26 cellular contexts compared by ENCODE assay signal in genomic region chr2:154067124-154067523, GRCh38.
"Had no signal": no experiment of that assay in that cellular context is flagged by ENCODE, and none has a peak within 500 bp of the region (broad histone marks: within the 10 kb centered on the region; RNA-seq: fewer than 3 reads in every experiment).

No MANE protein-coding gene starts in this region.

- H3K27ac ChIP-seq: colonic mucosa, coronary artery, dorsolateral prefrontal cortex, epithelial cell of prostate, esophagus muscularis mucosa, esophagus squamous epithelium, foreskin keratinocyte, gastrocnemius medialis, gastroesophageal sphincter, heart left ventricle, heart right ventricle had no signal

- DNase-seq: colonic mucosa; cortex of kidney; dermis blood vessel endothelial cell; dorsolateral prefrontal cortex; effector CD4-positive, alpha-beta T cell; effector CD8-positive, alpha-beta T cell; effector memory CD4-positive, alpha-beta T cell; effector memory CD8-positive, alpha-beta T cell; endodermal cell; erythroblast; esophagus squamous epithelium; foreskin fibroblast; foreskin keratinocyte; foreskin melanocyte; gastrocnemius medialis; glutamatergic neuron; head of caudate nucleus; heart left ventricle; heart right ventricle had no signal

- FAIRE-seq: endometrium, endothelial cell of umbilical vein had no signal

- H3K9me3 ChIP-seq: colonic mucosa, esophagus muscularis mucosa, gastrocnemius medialis had no signal

- H3K4me1 ChIP-seq: colonic mucosa, esophagus muscularis mucosa, esophagus squamous epithelium, foreskin keratinocyte, gastrocnemius medialis, gastroesophageal sphincter, heart left ventricle, heart right ventricle had no signal

- H3K4me3 ChIP-seq: colonic mucosa, coronary artery, dorsolateral prefrontal cortex, esophagus muscularis mucosa, esophagus squamous epithelium, gastrocnemius medialis, gastroesophageal sphincter, heart left ventricle, heart right ventricle had no signal

- H3K27me3 ChIP-seq: colonic mucosa, dorsolateral prefrontal cortex, esophagus muscularis mucosa, esophagus squamous epithelium, foreskin keratinocyte, gastrocnemius medialis, gastroesophageal sphincter, heart left ventricle, heart right ventricle had no signal

- ATAC-seq: effector memory CD8-positive, alpha-beta T cell; esophagus mucosa; foreskin keratinocyte; gastrocnemius medialis; gastroesophageal sphincter; heart left ventricle; heart right ventricle had no signal

- H3K36me3 ChIP-seq: colonic mucosa, esophagus muscularis mucosa, esophagus squamous epithelium, gastrocnemius medialis, gastroesophageal sphincter, heart left ventricle, heart right ventricle had no signal
